Comparison of ENCODE assay signal across 9 cellular contexts in genomic region chr11:131691558-131692041, GRCh38.
DNase-seq lines count a peak whose midpoint lies in the region; ATAC-seq and TF ChIP-seq lines count a peak whose summit lies in the region.
"Had no signal": no experiment of that assay in that cellular context is flagged by ENCODE, and none has a peak within 500 bp of the region (broad histone marks: within the 10 kb centered on the region; RNA-seq: fewer than 3 reads in every experiment).

No MANE protein-coding gene starts in this region.

- H3K4me1 Mint-ChIP-seq in activated CD8-positive, alpha-beta memory T cell treated with anti-CD3 and anti-CD28 coated beads, Interleukin-2, amount 10 ng/mL, durations not matched to agents 7 days and 5 days = peaks cover 2% of the 10 kb centered on the region
- H3K4me1 Mint-ChIP-seq in activated T-cell treated with anti-CD3 and anti-CD28 coated beads, Interleukin-2, amount 50 U/mL, for 72 hours (ENCODE audit: low read depth) = peaks cover 5% of the 10 kb centered on the region

- H3K36me3 ChIP-seq in upper lobe of right lung = no peaks in the 10 kb centered on the region

- H3K27ac Mint-ChIP-seq in activated CD8-positive, alpha-beta memory T cell treated with anti-CD3 and anti-CD28 coated beads, Interleukin-2, amount 10 ng/mL, durations not matched to agents 7 days and 5 days = no peak overlapping the region
- H3K27ac Mint-ChIP-seq in activated T-cell treated with anti-CD3 and anti-CD28 coated beads, Interleukin-2, amount 50 U/mL, for 72 hours = no peak overlapping the region
- H3K27ac Mint-ChIP-seq: activated naive CD8-positive, alpha-beta T cell had no signal

- H3K36me3 Mint-ChIP-seq in activated CD8-positive, alpha-beta memory T cell treated with anti-CD3 and anti-CD28 coated beads, Interleukin-2, amount 10 ng/mL, durations not matched to agents 7 days and 5 days = no peaks in the 10 kb centered on the region
- no peaks in the 10 kb centered on the region for H3K36me3 Mint-ChIP-seq in activated T-cell treated with anti-CD3 and anti-CD28 coated beads, Interleukin-2, amount 50 U/mL, for 72 hours (ENCODE audit: insufficient read depth in 2 of 2)
- H3K36me3 Mint-ChIP-seq: activated naive CD8-positive, alpha-beta T cell had no signal

- H3K4me3 Mint-ChIP-seq in activated CD8-positive, alpha-beta memory T cell treated with anti-CD3 and anti-CD28 coated beads, Interleukin-2, amount 10 ng/mL, durations not matched to agents 7 days and 5 days = no peak overlapping the region
- no peak overlapping the region for H3K4me3 Mint-ChIP-seq in activated T-cell treated with anti-CD3 and anti-CD28 coated beads, Interleukin-2, amount 50 U/mL, for 72 hours
- H3K4me3 Mint-ChIP-seq: activated naive CD8-positive, alpha-beta T cell had no signal

- peak; percentile 44 for TF ChIP-seq CTCF in upper lobe of right lung (IDR thresholded peaks at IDR 0.05)

- H3K27me3 ChIP-seq in upper lobe of right lung = peaks cover 30% of the 10 kb centered on the region

- peaks cover 10% of the 10 kb centered on the region for H3K27me3 Mint-ChIP-seq in activated CD8-positive, alpha-beta memory T cell treated with anti-CD3 and anti-CD28 coated beads, Interleukin-2, amount 10 ng/mL, durations not matched to agents 7 days and 5 days
- peaks cover 24% of the 10 kb centered on the region for H3K27me3 Mint-ChIP-seq in activated T-cell treated with anti-CD3 and anti-CD28 coated beads, Interleukin-2, amount 50 U/mL, for 72 hours (ENCODE audit: low read depth)

- H3K4me3 ChIP-seq in upper lobe of right lung = no peak overlapping the region

- H3K9me3 Mint-ChIP-seq in activated CD8-positive, alpha-beta memory T cell treated with anti-CD3 and anti-CD28 coated beads, Interleukin-2, amount 10 ng/mL, durations not matched to agents 7 days and 5 days (ENCODE audit: low read depth) = no peaks in the 10 kb centered on the region
- H3K9me3 Mint-ChIP-seq in activated T-cell treated with anti-CD3 and anti-CD28 coated beads, Interleukin-2, amount 50 U/mL, for 72 hours = no peaks in the 10 kb centered on the region

- ATAC-seq in activated CD8-positive, alpha-beta memory T cell treated with anti-CD3 and anti-CD28 coated beads, Interleukin-2, amount 10 ng/mL, durations not matched to agents 7 days and 5 days = peak; percentile 54
- ATAC-seq in HG03175 (IDR thresholded peaks at IDR 0.05; ENCODE audit: unreplicated experiment) (peak; percentile 39), upper lobe of right lung (peak; percentile 40), GM18520 (IDR thresholded peaks at IDR 0.05; ENCODE audit: unreplicated experiment) (no peak)
- peak; percentile 86 to 87 for ATAC-seq in activated T-cell treated with anti-CD3 and anti-CD28 coated beads, Interleukin-2, amount 50 U/mL, for 72 hours (replicated peaks in 1 of 2)

- no peak for DNase-seq in activated CD8-positive, alpha-beta memory T cell treated with anti-CD3 and anti-CD28 coated beads, Interleukin-2, amount 10 ng/mL, durations not matched to agents 7 days and 5 days
- no peak for DNase-seq in activated CD8-positive, alpha-beta memory T cell treated with anti-CD3 and anti-CD28 coated beads for 24 hours
- peak; percentile 43 to 49 for DNase-seq in activated T-cell treated with anti-CD3 and anti-CD28 coated beads, Interleukin-2, amount 50 U/mL, for 72 hours
- DNase-seq in islet precursor cell (peak; percentile 66), upper lobe of right lung (no peak), NCI-H446 (lab: John Stamatoyannopoulos, UW) (no peak)

- CTCF ChIA-PET in activated CD8-positive, alpha-beta memory T cell treated with anti-CD3 and anti-CD28 coated beads, Interleukin-2, amount 10 ng/mL, durations not matched to agents 7 days and 5 days (lab: Charles Lee) = interaction anchor here (1.3 kb wide), 1 partner anchor 17 kb away, joined by 3 read pairs; no protein-coding TSS in a partner anchor

- H3K4me1 ChIP-seq in upper lobe of right lung = peaks cover 5% of the 10 kb centered on the region

- no peak overlapping the region for H3K27ac ChIP-seq in upper lobe of right lung

- intact Hi-C loops in upper lobe of right lung (cut with DNase I) = no loop called here

- no peaks in the 10 kb centered on the region for H3K9me3 ChIP-seq in upper lobe of right lung

Comparison
In these comparisons a context has a peak if more than half of its experiments do, and no peak if none do; other contexts are left out.
1. DNase-seq: peak in activated T-cell treated with anti-CD3 and anti-CD28 coated beads, Interleukin-2, amount 50 U/mL, for 72 hours (2 of 2) and islet precursor cell (single experiment); none in activated CD8-positive, alpha-beta memory T cell treated with anti-CD3 and anti-CD28 coated beads, Interleukin-2, amount 10 ng/mL, durations not matched to agents 7 days and 5 days (single experiment), activated CD8-positive, alpha-beta memory T cell treated with anti-CD3 and anti-CD28 coated beads for 24 hours (single experiment), upper lobe of right lung (single experiment) and NCI-H446 (0 of 2).